ENCODE assay signal across 18 cellular contexts in the genomic region with DNA sequence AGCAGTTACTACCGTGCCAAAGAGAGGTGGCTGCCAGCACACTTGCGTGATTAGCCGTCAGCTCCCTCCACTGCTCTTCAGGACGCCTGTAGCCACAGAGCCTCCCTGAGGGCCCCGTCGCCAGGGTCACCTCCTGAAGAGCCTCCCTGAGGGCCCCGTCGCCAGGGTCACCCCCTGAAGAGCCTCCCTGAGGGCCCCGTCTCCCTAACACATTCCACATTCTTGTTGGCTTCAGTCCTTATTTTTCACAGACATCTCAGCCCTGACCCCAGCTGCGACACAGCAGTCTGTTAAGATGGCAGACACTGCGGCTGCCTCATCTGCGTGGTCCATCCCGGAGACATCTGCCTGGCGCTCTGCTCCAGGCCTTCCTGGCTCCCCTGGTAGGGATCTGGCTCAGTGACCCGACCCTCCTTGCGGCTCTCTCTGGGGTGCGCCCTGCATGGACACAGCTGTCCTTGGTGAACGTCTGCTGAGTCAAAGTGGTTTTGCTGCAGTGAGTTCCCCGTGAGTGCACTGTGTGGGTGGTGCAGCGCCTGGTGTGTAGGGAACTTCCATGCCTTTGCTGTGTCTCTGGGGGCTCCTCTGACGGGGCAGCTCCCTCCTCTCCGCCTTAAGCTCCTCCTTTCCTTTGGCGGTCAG. TPM values are rescaled to one million over a fixed set of nuclear protein-coding genes. Genes with fewer than 3 reads are reported as not detected.
DNase-seq lines count a peak whose midpoint lies in the region; ATAC-seq and TF ChIP-seq lines count a peak whose summit lies in the region.
"Had no signal": no experiment of that assay in that cellular context is flagged by ENCODE, and none has a peak within 500 bp of the region (broad histone marks: within the 10 kb centered on the region; RNA-seq: fewer than 3 reads in every experiment).

No MANE protein-coding gene starts in this region.

- intact Hi-C loops in Right ventricle myocardium inferior (cut with DNase I) (no loop called here), cardiac septum (cut with DNase I) (no loop called here), upper lobe of right lung (cut with DNase I) (no loop called here)

- H3K36me3 ChIP-seq in upper lobe of right lung: peaks cover 69% of the 10 kb centered on the region

- H3K4me1 Mint-ChIP-seq in glutamatergic neuron (ENCODE audit: low read depth, unreplicated experiment): peaks cover 14% of the 10 kb centered on the region

- H3K9me3 ChIP-seq in upper lobe of right lung: no peaks in the 10 kb centered on the region
- H3K9me3 ChIP-seq: left lung, stomach had no signal

- H3K4me3 ChIP-seq in Jurkat, Clone E6-1 (ENCODE audit: low read length): peak overlapping the region; percentile 86
- H3K4me3 ChIP-seq in upper lobe of right lung: no peak overlapping the region
- H3K4me3 ChIP-seq: left lung, stomach had no signal

- peaks cover 19% of the 10 kb centered on the region for H3K36me3 Mint-ChIP-seq in glutamatergic neuron (ENCODE audit: unreplicated experiment)

- no peak overlapping the region for H3K27ac ChIP-seq in upper lobe of right lung
- H3K27ac ChIP-seq: left lung, stomach had no signal

- peak; percentile 43 for ATAC-seq in Right ventricle myocardium inferior
- ATAC-seq in upper lobe of right lung: peak; percentile 17
- ATAC-seq: HCT116, left lung, SK-N-SH treated with all-trans-retinoic acid at 6 μM for 48 hours had no signal

- TF ChIP-seq CTCF in glutamatergic neuron (IDR thresholded peaks at IDR 0.05; ENCODE audit: partially characterized antibody, unreplicated experiment) (no peak), upper lobe of right lung (IDR thresholded peaks at IDR 0.05) (no peak)

- H3K27ac Mint-ChIP-seq in glutamatergic neuron (ENCODE audit: unreplicated experiment): no peak overlapping the region

- peaks cover 5% of the 10 kb centered on the region for H3K9me3 Mint-ChIP-seq in glutamatergic neuron (ENCODE audit: unreplicated experiment)
- H3K9me3 Mint-ChIP-seq: activated CD4-positive, alpha-beta T cell treated with anti-CD3 and anti-CD28 coated beads, Interleukin-2, amount 10 ng/mL, durations not matched to agents 7 days and 5 days; CD8-positive, alpha-beta memory T cell; naive B cell had no signal

- H3K27me3 ChIP-seq in upper lobe of right lung: no peaks in the 10 kb centered on the region
- H3K27me3 ChIP-seq: left lung, stomach had no signal

- DNase-seq in Right ventricle myocardium inferior (ENCODE audit: missing footprints) (no peak), cardiac septum (ENCODE audit: low spot score) (no peak), glutamatergic neuron (peak; percentile 20), upper lobe of right lung (peak; percentile 64), NCI-H524 (lab: John Stamatoyannopoulos, UW) (no peak), SW 1271 (lab: John Stamatoyannopoulos, UW) (no peak), GDM1 (lab: John Stamatoyannopoulos, UW) (no peak)
- DNase-seq in Jurkat, Clone E6-1 (ENCODE audit: low read depth, low spot score): no peak
- DNase-seq: activated CD4-positive, alpha-beta T cell treated with anti-CD3 and anti-CD28 coated beads, Interleukin-2, amount 10 ng/mL, durations not matched to agents 7 days and 5 days; MM.1S; naive B cell; NCI-H1694 treated with DMSO at 0.1 percent for 48 hours; NCI-H526 treated with DMSO at 0.1 percent for 48 hours; stomach had no signal

- H3K4me1 ChIP-seq in upper lobe of right lung: no peaks in the 10 kb centered on the region

- no peak overlapping the region for H3K4me3 Mint-ChIP-seq in glutamatergic neuron (ENCODE audit: unreplicated experiment)
- H3K4me3 Mint-ChIP-seq: activated CD4-positive, alpha-beta T cell treated with anti-CD3 and anti-CD28 coated beads, Interleukin-2, amount 10 ng/mL, durations not matched to agents 7 days and 5 days; CD8-positive, alpha-beta memory T cell had no signal

- H3K27me3 Mint-ChIP-seq in glutamatergic neuron (ENCODE audit: unreplicated experiment): peaks cover 7% of the 10 kb centered on the region
- H3K27me3 Mint-ChIP-seq: activated CD4-positive, alpha-beta T cell treated with anti-CD3 and anti-CD28 coated beads, Interleukin-2, amount 10 ng/mL, durations not matched to agents 7 days and 5 days; CD8-positive, alpha-beta memory T cell; naive B cell had no signal

RNA-seq across cellular contexts. Expression of a gene that starts 11.4 kb away (rescaled TPM):
- 17.0 TPM for total RNA-seq in Right ventricle myocardium inferior
- 14.7 TPM for total RNA-seq in cardiac septum
- 393 TPM for polyA plus RNA-seq in Jurkat, Clone E6-1 (2012; ENCODE audit: insufficient read depth, insufficient read length)
- total RNA-seq in glutamatergic neuron (ENCODE audit: unreplicated experiment): 29.3 TPM
- total RNA-seq in upper lobe of right lung: 32.0 TPM

Comparison
In these comparisons a context has a peak if more than half of its experiments do, and no peak if none do; other contexts are left out.
1. DNase-seq: peak in glutamatergic neuron (single experiment) and upper lobe of right lung (single experiment); none in Right ventricle myocardium inferior (single experiment), cardiac septum (single experiment), Jurkat, Clone E6-1 (single experiment), NCI-H524 (0 of 2), SW 1271 (0 of 2) and GDM1 (single experiment).